Comparison of ENCODE assay signal across 17 cellular contexts in genomic region chr19:38709119-38709518, GRCh38. TPM values are rescaled to one million over a fixed set of nuclear protein-coding genes. Genes with fewer than 3 reads are reported as not detected.
DNase-seq lines count a peak whose midpoint lies in the region; ATAC-seq, FAIRE-seq and TF ChIP-seq lines count a peak whose summit lies in the region.
"Had no signal": no experiment of that assay in that cellular context is flagged by ENCODE, and none has a peak within 500 bp of the region (broad histone marks: within the 10 kb centered on the region; RNA-seq: fewer than 3 reads in every experiment).

No MANE protein-coding gene starts in this region.

- no peak for ATAC-seq in IMR-90 (ENCODE audit: low read depth)
- ATAC-seq in GM19351 (IDR thresholded peaks at IDR 0.05; ENCODE audit: unreplicated experiment) = no peak
- ATAC-seq: body of pancreas; effector memory CD8-positive, alpha-beta T cell; mucosa of descending colon; pancreas; upper lobe of right lung had no signal

- POLR2A ChIA-PET in IMR-90 (lab: Charles Lee; ENCODE audit: unreplicated experiment) = no interaction called here

- no peak for FAIRE-seq in urothelium cell line (lab: Jason Lieb, UNC)
- FAIRE-seq: frontal cortex, pancreas had no signal

- H3K36me3 Mint-ChIP-seq in chondrocyte (ENCODE audit: low read depth) = peaks cover 56% of the 10 kb centered on the region

- no peak for TF ChIP-seq CTCF in IMR-90 (conservative IDR thresholded peaks at IDR 0.05; ENCODE audit: low read depth, low read length)
- TF ChIP-seq CTCF in chondrocyte (IDR thresholded peaks at IDR 0.05) = no peak
- no peak for TF ChIP-seq CTCF in suprapubic skin (IDR thresholded peaks at IDR 0.05)

- H3K27me3 ChIP-seq in IMR-90 (ENCODE audit: control insufficient read depth, insufficient read depth, low read length) (no peaks in the 10 kb centered on the region), mesenchymal stem cell (ENCODE audit: control insufficient read depth in 1 of 2, insufficient read depth in 1 of 2, low read length in 2 of 2) (no peaks in the 10 kb centered on the region), suprapubic skin (no peaks in the 10 kb centered on the region)
- H3K27me3 ChIP-seq: body of pancreas, pancreas, upper lobe of right lung had no signal

- H2BK15ac ChIP-seq in IMR-90 (ENCODE audit: low read depth, low read length) (no peak overlapping the region), mesenchymal stem cell (ENCODE audit: low read depth, poor library complexity, severe bottlenecking) (no peak overlapping the region)

- no peak for TF ChIP-seq EP300 in suprapubic skin (IDR thresholded peaks at IDR 0.05)

- intact Hi-C loops in IMR-90 (cut with micrococcal nuclease) = no loop called here
- intact Hi-C loops in posterior vena cava (cut with DNase I) = no loop called here

- H3K9me3 Mint-ChIP-seq in chondrocyte (ENCODE audit: low read depth) = no peaks in the 10 kb centered on the region
- H3K9me3 Mint-ChIP-seq: effector memory CD8-positive, alpha-beta T cell had no signal

- no peak overlapping the region for H2BK20ac ChIP-seq in IMR-90 (ENCODE audit: low read depth, low read length)

- H3K9me3 ChIP-seq in IMR-90 (ENCODE audit: control insufficient read depth, insufficient read depth, low read length) (no peaks in the 10 kb centered on the region), mesenchymal stem cell (ENCODE audit: control insufficient read depth, low read length) (no peaks in the 10 kb centered on the region), suprapubic skin (no peaks in the 10 kb centered on the region)
- H3K9me3 ChIP-seq: body of pancreas, mucosa of descending colon, pancreas, SK-N-SH, upper lobe of right lung had no signal

- H3K9ac ChIP-seq in IMR-90 (ENCODE audit: low read depth, low read length) (no peak overlapping the region), mesenchymal stem cell (ENCODE audit: low read length) (no peak overlapping the region)
- H3K9ac ChIP-seq: SK-N-SH had no signal

- H2BK12ac ChIP-seq in mesenchymal stem cell (ENCODE audit: low read length in 2 of 2) = no peak overlapping the region

- no peaks in the 10 kb centered on the region for H3K27me3 Mint-ChIP-seq in chondrocyte (ENCODE audit: low read depth)
- H3K27me3 Mint-ChIP-seq: B cell; effector memory CD8-positive, alpha-beta T cell had no signal

- H3K23ac ChIP-seq in IMR-90 (ENCODE audit: low read depth, low read length) (peak overlapping the region; percentile 65; the same call in 1 of the 2 replicates), mesenchymal stem cell (ENCODE audit: low read length in 2 of 2) (no peak overlapping the region)

- H3K9me1 ChIP-seq in IMR-90 (ENCODE audit: insufficient read depth, low read length) = peaks cover 28% of the 10 kb centered on the region

- H3K36me3 ChIP-seq in IMR-90 (ENCODE audit: control insufficient read depth, insufficient read depth, low read length) (peaks cover 91% of the 10 kb centered on the region), mesenchymal stem cell (ENCODE audit: control insufficient read depth in 1 of 2, insufficient read depth in 2 of 2, low read depth in 1 of 2, low read length in 2 of 2) (peaks cover 92 to 98% of the 10 kb centered on the region in 2 experiments), suprapubic skin (peaks cover 97% of the 10 kb centered on the region)

- H3K79me1 ChIP-seq in IMR-90 (ENCODE audit: low read depth in 1 of 2, low read length in 2 of 2) (peaks cover 45 to 95% of the 10 kb centered on the region in 2 experiments), mesenchymal stem cell (replicated peaks; ENCODE audit: low read length, poor library complexity, severe bottlenecking) (peaks cover 5% of the 10 kb centered on the region)

- TF ChIP-seq POLR2A in IMR-90 (IDR thresholded peaks at IDR 0.05; ENCODE audit: low read depth, low read length) (no peak), suprapubic skin (IDR thresholded peaks at IDR 0.05) (no peak)

- DNase-seq in IMR-90 (no peak), chondrocyte (ENCODE audit: low spot score) (no peak), mesenchymal stem cell (no peak), suprapubic skin (ENCODE audit: low spot score in 2 of 2) (no peak), urothelium cell line (ENCODE audit: low spot score) (no peak), posterior vena cava (ENCODE audit: low spot score) (no peak)
- DNase-seq: activated gamma-delta T cell treated with Interleukin-2 at 50 U/mL for 16 hours; body of pancreas; effector memory CD8-positive, alpha-beta T cell; mucosa of descending colon; NCI-H1694; pancreas; SK-N-SH; upper lobe of right lung had no signal

- H3K56ac ChIP-seq in IMR-90 (ENCODE audit: extremely low read depth, insufficient read depth, low read length) = no peak overlapping the region

- H3K4me2 ChIP-seq in IMR-90 (ENCODE audit: low read depth, low read length) (no peak overlapping the region), mesenchymal stem cell (ENCODE audit: low read length, poor library complexity, severe bottlenecking) (no peak overlapping the region)
- H3K4me2 ChIP-seq: SK-N-SH had no signal

- peaks cover 64% of the 10 kb centered on the region for H3K4me1 Mint-ChIP-seq in chondrocyte (ENCODE audit: low read depth)
- H3K4me1 Mint-ChIP-seq: B cell had no signal

- H3K14ac ChIP-seq in IMR-90 (replicated peaks; ENCODE audit: low read depth, low read length) (no peak overlapping the region), mesenchymal stem cell (ENCODE audit: low read length in 2 of 2) (no peak overlapping the region)

- 100% methylated on average over 4 of the region's 10 CpGs; no CpG with 5 or more reads in 1 of the 2 experiments for WGBS in IMR-90 (ENCODE audit: extremely low coverage in 2 of 2, insufficient read length in 1 of 2), 2 experiments
- WGBS in mesenchymal stem cell = 93% methylated on average over 10 of the region's 10 CpGs
- WGBS in suprapubic skin = 93% methylated on average over 10 of the region's 10 CpGs

- no peak overlapping the region for H3K18ac ChIP-seq in IMR-90 (ENCODE audit: low read depth, low read length)
- no peak overlapping the region for H3K18ac ChIP-seq in mesenchymal stem cell (ENCODE audit: low read depth in 1 of 2, low read length in 2 of 2)

- H2BK120ac ChIP-seq in IMR-90 (ENCODE audit: low read depth, low read length) (no peak overlapping the region), mesenchymal stem cell (ENCODE audit: low read depth, low read length) (no peak overlapping the region)

- dilution Hi-C loops in IMR-90 (cut with HindIII; ENCODE audit: low sequenced_read_pairs, unreplicated experiment) = no loop called here

- H3K27ac ChIP-seq in IMR-90 (ENCODE audit: insufficient read depth, low read length) (no peak overlapping the region), mesenchymal stem cell (ENCODE audit: low read length, poor library complexity, severe bottlenecking) (peak overlapping the region; percentile 70), suprapubic skin (peak overlapping the region; percentile 58)

- H2AK9ac ChIP-seq in IMR-90 (replicated peaks; ENCODE audit: low read depth, low read length, poor library complexity) = no peak overlapping the region

- H3K4me3 ChIP-seq in IMR-90 (ENCODE audit: insufficient read depth, low read depth, low read length) (no peak overlapping the region), mesenchymal stem cell (ENCODE audit: insufficient read depth in 1 of 2, low read depth in 1 of 2, low read length in 2 of 2) (no peak overlapping the region), suprapubic skin (no peak overlapping the region)
- H3K4me3 ChIP-seq: body of pancreas, mucosa of descending colon, pancreas, upper lobe of right lung had no signal

- no peak overlapping the region for H2AFZ ChIP-seq in IMR-90 (replicated peaks; ENCODE audit: low read length, poor library complexity)
- H2AFZ ChIP-seq in mesenchymal stem cell (ENCODE audit: low read depth, low read length) = no peak overlapping the region

- no peak overlapping the region for H4K8ac ChIP-seq in IMR-90 (ENCODE audit: low read depth in 2 of 2, low read length in 2 of 2)
- H4K8ac ChIP-seq in mesenchymal stem cell (ENCODE audit: low read length) = no peak overlapping the region

- H3K27ac Mint-ChIP-seq in chondrocyte (ENCODE audit: unreplicated experiment) = peak overlapping the region; percentile 81
- H3K27ac Mint-ChIP-seq: B cell had no signal

- TF ChIP-seq RAD21 in IMR-90 (IDR thresholded peaks at IDR 0.05; ENCODE audit: low read length) = no peak

- no peak overlapping the region for H4K5ac ChIP-seq in IMR-90 (ENCODE audit: low read depth, low read length)

- BruUV-seq in IMR-90 (replicated peaks; lab: Mats Ljungman, UMichigan) = no TSS peak

- H3K4ac ChIP-seq in IMR-90 (ENCODE audit: low read depth, low read length) (peak overlapping the region; percentile 18; the same call in 1 of the 2 replicates), mesenchymal stem cell (ENCODE audit: low read depth in 1 of 2, low read length in 2 of 2) (no peak overlapping the region)

- in situ Hi-C loops in IMR-90 (cut with MboI; ENCODE audit: low sequenced_read_pairs) = no loop called here

- H2BK5ac ChIP-seq in IMR-90 (ENCODE audit: low read depth, low read length, poor library complexity, severe bottlenecking) (peak overlapping the region; percentile 7), mesenchymal stem cell (ENCODE audit: low read depth, low read length, poor library complexity, severe bottlenecking) (no peak overlapping the region)

- H4K91ac ChIP-seq in IMR-90 (ENCODE audit: insufficient read depth, low read depth, low read length) (peak overlapping the region; percentile 26; the same call in 1 of the 2 replicates), mesenchymal stem cell (ENCODE audit: low read length) (no peak overlapping the region)

- no peak overlapping the region for H3K4me3 Mint-ChIP-seq in chondrocyte (ENCODE audit: unreplicated experiment)
- H3K4me3 Mint-ChIP-seq: B cell; effector memory CD8-positive, alpha-beta T cell had no signal

- peaks cover 49% of the 10 kb centered on the region for H4K20me1 ChIP-seq in IMR-90 (ENCODE audit: insufficient read depth, low read length)

- CTCF ChIA-PET in IMR-90 (lab: Yijun Ruan, JAX) = no interaction called here

- H3K4me1 ChIP-seq in IMR-90 (ENCODE audit: control insufficient read depth, insufficient read depth, low read length) = peaks cover 45% of the 10 kb centered on the region
- peaks cover 74% of the 10 kb centered on the region for H3K4me1 ChIP-seq in mesenchymal stem cell (ENCODE audit: control insufficient read depth, insufficient read depth, low read depth, low read length)
- peaks cover 72% of the 10 kb centered on the region for H3K4me1 ChIP-seq in suprapubic skin

- peak overlapping the region; percentile 11; the same call in 1 of the 2 replicates for H2AK5ac ChIP-seq in IMR-90 (ENCODE audit: low read depth, low read length)
- H2AK5ac ChIP-seq in mesenchymal stem cell (ENCODE audit: low read length, severe bottlenecking) = no peak overlapping the region

TF ChIP-seq in IMR-90, 13 proteins besides CTCF, POLR2A, EP300 and RAD21 (continues in another document):
- no peak for TF ChIP-seq MXI1 (IDR thresholded peaks at IDR 0.05; ENCODE audit: borderline replicate concordance, low read depth, low read length)

RNA-seq across cellular contexts. Expression of gene CAPN12, which starts 35.2 kb away (rescaled TPM):
- total RNA-seq in IMR-90 (2012; rRNA removed) (0.18 TPM in 1 of 2 replicates, not detected in the other), chondrocyte (0.40 to 0.44 TPM (median 0.44 TPM) in 3 replicates), suprapubic skin (10 to 100 TPM in 3 of 4 donors, 1 to 10 TPM in 1; 8.0 to 31.3 (median 15.7) TPM), posterior vena cava (1 to 10 TPM; 1.9 to 2.9 TPM)
- 0.97 and 0.99 TPM in 2 replicates for polyA plus RNA-seq in IMR-90 (2012; rRNA removed)
- 0.27 and 0.67 TPM in 2 replicates for polyA plus RNA-seq in IMR-90 (2012; cell fraction: cytosol; rRNA removed)
- polyA plus RNA-seq in IMR-90 (2012; cell fraction: nucleus; rRNA removed; ENCODE audit: low replicate concordance) = 8.4 and 12.7 TPM in 2 replicates
- polyA plus RNA-seq in mesenchymal stem cell (2013, experiment 1 of 2) = 1.6 TPM
- 1.5 TPM for polyA plus RNA-seq in mesenchymal stem cell (2013, experiment 2 of 2)
